8 cellular contexts compared by ENCODE assay signal in genomic region chr4:3074846-3075651, GRCh38. TPM values are rescaled to one million over a fixed set of nuclear protein-coding genes. Genes with fewer than 3 reads are reported as not detected.
A peak's percentile ranks its signal among the peaks of the same experiment; 100 is the strongest.
DNase-seq lines count a peak whose midpoint lies in the region; ATAC-seq and TF ChIP-seq lines count a peak whose summit lies in the region.

No MANE protein-coding gene starts in this region.

- no peak for TF ChIP-seq CTCF in mucosa of descending colon (IDR thresholded peaks at IDR 0.05)

- H3K36me3 Mint-ChIP-seq in activated CD8-positive, alpha-beta T cell treated with anti-CD3 and anti-CD28 coated beads, Interleukin-2, amount 10 ng/mL, durations not matched to agents 7 days and 5 days (ENCODE audit: low read depth) = peaks cover 4% of the 10 kb centered on the region
- peaks cover 26 to 38% of the 10 kb centered on the region in 2 donors for H3K36me3 Mint-ChIP-seq in stimulated activated naive B cell treated with anti-CD40 and anti-IgM and Interleukin-4, amounts not matched to agents 10 μg/mL and 1 μg/mL and 100 μg/mL, for 72 hours

- peak overlapping the region; percentile 94 for H3K9ac ChIP-seq in endocrine pancreas (ENCODE audit: control insufficient read depth, insufficient read depth, low read length)

- H3K27me3 ChIP-seq in endocrine pancreas (ENCODE audit: control insufficient read depth, insufficient read depth, low read length) = no peaks in the 10 kb centered on the region

- no peaks in the 10 kb centered on the region for H3K9me3 Mint-ChIP-seq in activated CD8-positive, alpha-beta T cell treated with anti-CD3 and anti-CD28 coated beads, Interleukin-2, amount 10 ng/mL, durations not matched to agents 7 days and 5 days (ENCODE audit: insufficient read depth)
- no peaks in the 10 kb centered on the region for H3K9me3 Mint-ChIP-seq in stimulated activated naive B cell treated with anti-CD40 and anti-IgM and Interleukin-4, amounts not matched to agents 10 μg/mL and 1 μg/mL and 100 μg/mL, for 72 hours

- H3K4me3 ChIP-seq in endocrine pancreas (ENCODE audit: control insufficient read depth, insufficient read depth, low read length) (peak overlapping the region; percentile 83), mucosa of descending colon (peak overlapping the region; percentile 67)

- intact Hi-C loops in mucosa of descending colon (cut with DNase I, micrococcal nuclease) = no loop called here

- H3K9me3 ChIP-seq in endocrine pancreas (ENCODE audit: control insufficient read depth, low read length) (no peaks in the 10 kb centered on the region), mucosa of descending colon (no peaks in the 10 kb centered on the region)

- peak; percentile 11 for ATAC-seq in HG03135 (IDR thresholded peaks at IDR 0.05; ENCODE audit: unreplicated experiment)
- ATAC-seq in activated CD8-positive, alpha-beta T cell treated with anti-CD3 and anti-CD28 coated beads, Interleukin-2, amount 10 ng/mL, durations not matched to agents 7 days and 5 days = peak; percentile 12
- ATAC-seq in mucosa of descending colon = peak; percentile 4
- peak; percentile 6 to 13 for ATAC-seq in stimulated activated naive B cell treated with anti-CD40 and anti-IgM and Interleukin-4, amounts not matched to agents 10 μg/mL and 1 μg/mL and 100 μg/mL, for 72 hours (replicated peaks)
- ATAC-seq in GM19463 (IDR thresholded peaks at IDR 0.05; ENCODE audit: unreplicated experiment) = no peak

- CTCF ChIA-PET in activated CD8-positive, alpha-beta T cell treated with anti-CD3 and anti-CD28 coated beads, Interleukin-2, amount 10 ng/mL, durations not matched to agents 7 days and 5 days (lab: Charles Lee) = no interaction called here

- peak overlapping the region; percentile 88 for H3K4me3 Mint-ChIP-seq in activated CD8-positive, alpha-beta T cell treated with anti-CD3 and anti-CD28 coated beads, Interleukin-2, amount 10 ng/mL, durations not matched to agents 7 days and 5 days
- H3K4me3 Mint-ChIP-seq in stimulated activated naive B cell treated with anti-CD40 and anti-IgM and Interleukin-4, amounts not matched to agents 10 μg/mL and 1 μg/mL and 100 μg/mL, for 72 hours = peak overlapping the region; percentile 88 to 89

- H3K36me3 ChIP-seq in endocrine pancreas (ENCODE audit: control insufficient read depth, insufficient read depth, low read length) (no peaks in the 10 kb centered on the region), mucosa of descending colon (ENCODE audit: low read depth) (no peaks in the 10 kb centered on the region)

- peaks cover 24% of the 10 kb centered on the region for H3K4me1 Mint-ChIP-seq in activated CD8-positive, alpha-beta T cell treated with anti-CD3 and anti-CD28 coated beads, Interleukin-2, amount 10 ng/mL, durations not matched to agents 7 days and 5 days (ENCODE audit: low read depth)
- peaks cover 26 to 40% of the 10 kb centered on the region in 2 donors for H3K4me1 Mint-ChIP-seq in stimulated activated naive B cell treated with anti-CD40 and anti-IgM and Interleukin-4, amounts not matched to agents 10 μg/mL and 1 μg/mL and 100 μg/mL, for 72 hours

- POLR2A ChIA-PET in activated CD8-positive, alpha-beta T cell treated with anti-CD3 and anti-CD28 coated beads, Interleukin-2, amount 10 ng/mL, durations not matched to agents 7 days and 5 days (lab: Charles Lee) = interaction anchor here (0.5 to 1.3 kb wide), 3 partner anchors 12 to 112 kb away, joined by 3 read pairs; partner anchors contain the start of genes GRK4 and NOP14

- no peaks in the 10 kb centered on the region for H3K27me3 Mint-ChIP-seq in activated CD8-positive, alpha-beta T cell treated with anti-CD3 and anti-CD28 coated beads, Interleukin-2, amount 10 ng/mL, durations not matched to agents 7 days and 5 days (ENCODE audit: low read depth)
- H3K27me3 Mint-ChIP-seq in stimulated activated naive B cell treated with anti-CD40 and anti-IgM and Interleukin-4, amounts not matched to agents 10 μg/mL and 1 μg/mL and 100 μg/mL, for 72 hours = no peaks in the 10 kb centered on the region

- peak; percentile 32 for DNase-seq in G401 (ENCODE audit: low spot score)
- DNase-seq in NCI-H748 treated with DMSO at 0.1 percent for 48 hours (lab: John Stamatoyannopoulos, UW) = peak; percentile 0
- DNase-seq in activated CD8-positive, alpha-beta T cell treated with anti-CD3 and anti-CD28 coated beads, Interleukin-2, amount 10 ng/mL, durations not matched to agents 7 days and 5 days = peak; percentile 57
- peak; percentile 67 to 79 (median 75) for DNase-seq in mucosa of descending colon
- peak; percentile 61 for DNase-seq in stimulated activated naive B cell treated with anti-CD40 and anti-IgM and Interleukin-4, amounts not matched to agents 10 μg/mL and 1 μg/mL and 100 μg/mL, for 72 hours

- peak overlapping the region; percentile 80 for H3K27ac Mint-ChIP-seq in activated CD8-positive, alpha-beta T cell treated with anti-CD3 and anti-CD28 coated beads, Interleukin-2, amount 10 ng/mL, durations not matched to agents 7 days and 5 days
- peak overlapping the region; percentile 99 for H3K27ac Mint-ChIP-seq in stimulated activated naive B cell treated with anti-CD40 and anti-IgM and Interleukin-4, amounts not matched to agents 10 μg/mL and 1 μg/mL and 100 μg/mL, for 72 hours

- in situ Hi-C loops in G401 (cut with HindIII; ENCODE audit: low sequenced_read_pairs) = no loop called here

- H3K4me1 ChIP-seq in endocrine pancreas (ENCODE audit: control insufficient read depth, insufficient read depth, low read length) (peaks cover 10% of the 10 kb centered on the region), mucosa of descending colon (ENCODE audit: low read depth) (peaks cover 17% of the 10 kb centered on the region)

RNA-seq across cellular contexts. Expression of gene HTT, which starts 0.6 kb away (rescaled TPM):
- 52.6 and 96.4 TPM in 2 replicates for total RNA-seq in G401 (2014; rRNA removed; shearing (Covaris generic))
- 10 to 100 TPM; 51.2 to 58.0 TPM for total RNA-seq in activated CD8-positive, alpha-beta T cell treated with anti-CD3 and anti-CD28 coated beads, Interleukin-2, amount 10 ng/mL, durations not matched to agents 7 days and 5 days
- total RNA-seq in mucosa of descending colon = 10 to 100 TPM; 51.3 to 71.8 (median 67.5) TPM

RNA-seq across cellular contexts. Expression of gene HTT-AS, which starts 0.7 kb away (rescaled TPM):
- not detected in 2 replicates for total RNA-seq in G401 (2014; rRNA removed; shearing (Covaris generic))
- not detected for total RNA-seq in activated CD8-positive, alpha-beta T cell treated with anti-CD3 and anti-CD28 coated beads, Interleukin-2, amount 10 ng/mL, durations not matched to agents 7 days and 5 days
- not detected for total RNA-seq in mucosa of descending colon

Comparison
In these comparisons a context has a peak if more than half of its experiments do, and no peak if none do; other contexts are left out.
1. DNase-seq: peak in every context shown above with its lines; median percentile 75 in mucosa of descending colon; 61 in stimulated activated naive B cell treated with anti-CD40 and anti-IgM and Interleukin-4, amounts not matched to agents 10 μg/mL and 1 μg/mL and 100 μg/mL, for 72 hours; 57 in activated CD8-positive, alpha-beta T cell treated with anti-CD3 and anti-CD28 coated beads, Interleukin-2, amount 10 ng/mL, durations not matched to agents 7 days and 5 days; 32 in G401; 0 in NCI-H748 treated with DMSO at 0.1 percent for 48 hours.